ENCODE assay signal across 10 cellular contexts in the genomic region with DNA sequence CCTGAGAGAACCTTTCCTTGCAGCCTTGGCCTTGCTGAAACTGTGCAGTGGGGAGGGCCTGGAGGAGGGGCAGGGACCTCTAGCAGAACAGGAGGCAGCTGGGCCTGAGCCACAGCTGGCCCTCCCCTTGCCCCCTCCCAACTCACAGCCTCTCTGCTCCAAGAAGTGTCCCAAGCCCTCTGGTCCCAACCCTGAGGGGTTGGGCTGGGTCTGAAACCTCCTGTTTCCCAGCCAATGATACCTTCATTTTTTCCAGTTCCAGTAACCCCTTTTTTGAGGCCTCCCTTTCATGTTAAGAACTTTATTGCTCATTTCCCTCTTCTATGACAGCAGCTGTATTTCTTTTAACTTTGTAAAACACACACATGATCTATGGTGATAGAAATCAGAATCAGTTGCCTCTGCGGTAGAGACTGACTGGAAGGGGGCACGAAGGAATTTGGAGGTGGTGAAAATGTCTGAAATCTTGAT. TPM values are rescaled to one million over a fixed set of nuclear protein-coding genes. Genes with fewer than 3 reads are reported as not detected.
DNase-seq lines count a peak whose midpoint lies in the region; ATAC-seq, FAIRE-seq and TF ChIP-seq lines count a peak whose summit lies in the region.
"Had no signal": no experiment of that assay in that cellular context is flagged by ENCODE, and none has a peak within 500 bp of the region (broad histone marks: within the 10 kb centered on the region; RNA-seq: fewer than 3 reads in every experiment).

No MANE protein-coding gene starts in this region.

- peaks cover 25 to 43% (median 42%) of the 10 kb centered on the region in 3 donors for H3K4me1 ChIP-seq in skeletal muscle tissue (ENCODE audit: control insufficient read depth in 3 of 3, insufficient read depth in 3 of 3, low read length in 3 of 3)

- H3K27me3 ChIP-seq in SU-DHL-6 (ENCODE audit: low read length): no peaks in the 10 kb centered on the region
- no peaks in the 10 kb centered on the region for H3K27me3 ChIP-seq in skeletal muscle tissue (ENCODE audit: control insufficient read depth in 3 of 3, insufficient read depth in 3 of 3, low read length in 3 of 3)

- H3K9me3 ChIP-seq in SU-DHL-6 (ENCODE audit: insufficient read depth, low read length): no peaks in the 10 kb centered on the region
- no peaks in the 10 kb centered on the region for H3K9me3 ChIP-seq in skeletal muscle tissue (ENCODE audit: control insufficient read depth in 3 of 3, low read length in 3 of 3)

- no peaks in the 10 kb centered on the region for H3K9me2 ChIP-seq in SU-DHL-6 (replicated peaks; ENCODE audit: insufficient read depth, low read length)

- ATAC-seq in HG02885 (IDR thresholded peaks at IDR 0.05; ENCODE audit: poor library complexity, unreplicated experiment): no peak
- no peak for ATAC-seq in GM21390 (IDR thresholded peaks at IDR 0.05; ENCODE audit: unreplicated experiment)
- no peak for ATAC-seq in HG03457 (IDR thresholded peaks at IDR 0.05; ENCODE audit: unreplicated experiment)
- ATAC-seq in HG03378 (IDR thresholded peaks at IDR 0.05; ENCODE audit: unreplicated experiment): no peak

- peaks cover 7% of the 10 kb centered on the region; the same call in 1 of the 2 replicates for H3F3A ChIP-seq in SU-DHL-6 (ENCODE audit: insufficient read depth)

- H3K9ac ChIP-seq in SU-DHL-6 (ENCODE audit: low read length): no peak overlapping the region
- peak overlapping the region in 1 of 3 donors; percentile 0 for H3K9ac ChIP-seq in skeletal muscle tissue (ENCODE audit: low read depth in 1 of 3, low read length in 3 of 3)

- DNase-seq in GM18507 (ENCODE audit: extremely low spot score, insufficient read length, low read depth) (no peak), fibroblast of pulmonary artery (ENCODE audit: low read depth) (peak; percentile 43)

- H3K36me3 ChIP-seq in SU-DHL-6 (ENCODE audit: low read length) (no peaks in the 10 kb centered on the region), skeletal muscle tissue (ENCODE audit: control insufficient read depth in 3 of 3, insufficient read depth in 3 of 3, low read length in 3 of 3) (no peaks in the 10 kb centered on the region)

- no peaks in the 10 kb centered on the region for H3K79me2 ChIP-seq in SU-DHL-6 (ENCODE audit: insufficient read depth, low read length)

- H4K20me1 ChIP-seq in SU-DHL-6 (ENCODE audit: low read depth, low read length): no peaks in the 10 kb centered on the region

- peak overlapping the region; percentile 22 for H3K27ac ChIP-seq in SU-DHL-6 (ENCODE audit: low read depth, low read length)
- H3K27ac ChIP-seq in skeletal muscle tissue (ENCODE audit: low read depth, low read length): peak overlapping the region; percentile 74

- peak; percentile 31 for FAIRE-seq in GM18507 (lab: Jason Lieb, UNC)

- TF ChIP-seq CTCF in SU-DHL-6 (IDR thresholded peaks at IDR 0.05; ENCODE audit: insufficient read depth, low read length, poor library complexity, severe bottlenecking): no peak
- TF ChIP-seq CTCF in fibroblast of pulmonary artery (IDR thresholded peaks at IDR 0.05; ENCODE audit: low read length, missing control alignments): no peak

- H3K4me3 ChIP-seq in SU-DHL-6 (ENCODE audit: insufficient read depth, low read length, poor library complexity, severe bottlenecking) (no peak overlapping the region), fibroblast of pulmonary artery (replicated peaks; ENCODE audit: low read depth, low read length) (peak overlapping the region; percentile 46), skeletal muscle tissue (ENCODE audit: low read length in 3 of 3) (no peak overlapping the region)

- no peak overlapping the region for H3K4me2 ChIP-seq in SU-DHL-6 (ENCODE audit: low read depth, low read length, poor library complexity, severe bottlenecking)

- no peak overlapping the region for H2AFZ ChIP-seq in SU-DHL-6 (ENCODE audit: low read depth, low read length, severe bottlenecking)

RNA-seq across cellular contexts. Expression of a gene that starts 17.9 kb away (rescaled TPM):
- total RNA-seq in skeletal muscle tissue: 0.52 TPM

RNA-seq across cellular contexts. Expression of a gene that starts 30.2 kb away (rescaled TPM):
- total RNA-seq in skeletal muscle tissue: 6.8 TPM

RNA-seq across cellular contexts. Expression of a gene that starts 57.5 kb away (rescaled TPM):
- not detected for total RNA-seq in skeletal muscle tissue
- total RNA-seq: left cardiac atrium, subcutaneous adipose tissue had no signal
